In genomic region chr5:84693256-84693655, GRCh38 we compare ENCODE assay signal across 17 cellular contexts.
"Had no signal": no experiment of that assay in that cellular context is flagged by ENCODE, and none has a peak within 500 bp of the region (broad histone marks: within the 10 kb centered on the region; RNA-seq: fewer than 3 reads in every experiment).

No MANE protein-coding gene starts in this region.

- H3K79me2 ChIP-seq: hepatocyte had no signal

- H3K4me2 ChIP-seq: hepatocyte had no signal

- H2AFZ ChIP-seq: hepatocyte had no signal

- H3K27ac ChIP-seq: breast epithelium, esophagus squamous epithelium, hepatocyte, lower lobe of right lung, transverse colon, vagina had no signal

- DNase-seq: activated CD4-positive, alpha-beta memory T cell treated with anti-CD3 and anti-CD28 coated beads, Interleukin-2, amount 10 ng/mL, durations not matched to agents 7 days and 5 days; activated CD4-positive, alpha-beta T cell treated with anti-CD3 and anti-CD28 coated beads for 48 hours; activated CD4-positive, CD25-positive, alpha-beta regulatory T cell; activated CD8-positive, alpha-beta memory T cell treated with anti-CD3 and anti-CD28 coated beads, Interleukin-2, amount 10 ng/mL, durations not matched to agents 7 days and 5 days; activated naive CD4-positive, alpha-beta T cell; activated naive CD8-positive, alpha-beta T cell treated with anti-CD3 and anti-CD28 coated beads, Interleukin-2, amount 10 ng/mL, durations not matched to agents 7 days and 5 days; cerebellar nuclear complex; effector memory CD4-positive, alpha-beta T cell; esophagus squamous epithelium; islet precursor cell; lower lobe of right lung; stimulated activated naive CD4-positive, alpha-beta T cell treated with Interleukin-2 at 50 U/mL for 16 hours; T-cell; transverse colon had no signal

- H3K36me3 ChIP-seq: breast epithelium, esophagus squamous epithelium, lower lobe of right lung, transverse colon, vagina had no signal

- H3K9me3 ChIP-seq: transverse colon, vagina had no signal

- H3K4me1 ChIP-seq: breast epithelium, esophagus squamous epithelium, lower lobe of right lung, transverse colon, vagina had no signal

- H3K4me3 ChIP-seq: breast epithelium, esophagus squamous epithelium, hepatocyte, lower lobe of right lung, transverse colon, vagina had no signal

- H3K27me3 ChIP-seq: breast epithelium, esophagus squamous epithelium, hepatocyte, transverse colon, vagina had no signal
